18 cellular contexts compared by ENCODE assay signal in genomic region chr2:166335284-166335683, GRCh38. TPM values are rescaled to one million over a fixed set of nuclear protein-coding genes. Genes with fewer than 3 reads are reported as not detected.
"Had no signal": no experiment of that assay in that cellular context is flagged by ENCODE, and none has a peak within 500 bp of the region (broad histone marks: within the 10 kb centered on the region; RNA-seq: fewer than 3 reads in every experiment).

No MANE protein-coding gene starts in this region.

- H3K27me3 ChIP-seq: sigmoid colon, testis, upper lobe of right lung had no signal

- H3K27ac ChIP-seq: coronary artery, sigmoid colon, testis, upper lobe of right lung had no signal

- ATAC-seq: left colon; natural killer cell treated with Interleukin-12 subunit alpha and Interleukin-12 subunit beta and Interleukin-15 and Interleukin-18, amount 100 ng/mL, for 72 hours; stimulated activated naive CD8-positive, alpha-beta T cell treated with anti-CD3 and anti-CD28 coated beads, Interleukin-15, amount 100 ng/mL, for 72 hours; upper lobe of right lung had no signal

- H3K9me3 ChIP-seq: sigmoid colon, testis, upper lobe of right lung had no signal

- DNase-seq: activated B cell treated with CpG ODN at 0.5 μM for 24 hours; activated CD4-positive, alpha-beta T cell treated with anti-CD3 and anti-CD28 coated beads, Interleukin-2, amount 10 ng/mL, durations not matched to agents 7 days and 5 days; activated CD8-positive, alpha-beta memory T cell treated with anti-CD3 and anti-CD28 coated beads for 24 hours; activated naive CD4-positive, alpha-beta T cell treated with anti-CD3 and anti-CD28 coated beads for 36 hours; effector CD8-positive, alpha-beta T cell; immature natural killer cell; left colon; mesenchymal stem cell; occipital lobe; sigmoid colon; stimulated activated CD4-positive, alpha-beta T cell treated with anti-CD3 and anti-CD28 coated beads, Interleukin-4, amount 100 ng/mL, for 24 hours; stimulated activated naive CD8-positive, alpha-beta T cell treated with anti-CD3 and anti-CD28 coated beads, Interleukin-15, amount 100 ng/mL, for 72 hours; T-helper 2 cell; testis; upper lobe of right lung had no signal

- H3K4me3 ChIP-seq: coronary artery, sigmoid colon, testis, upper lobe of right lung had no signal

- H3K4me1 ChIP-seq: testis, upper lobe of right lung had no signal

- H3K36me3 ChIP-seq: sigmoid colon, upper lobe of right lung had no signal

- FAIRE-seq: TTC549 had no signal

RNA-seq across cellular contexts. Expression of gene SCN9A, which starts 40.5 kb away (rescaled TPM):
- total RNA-seq: activated B cell treated with CpG ODN at 0.5 μM for 24 hours; activated naive CD4-positive, alpha-beta T cell treated with anti-CD3 and anti-CD28 coated beads for 36 hours had no signal
